In the genomic region with DNA sequence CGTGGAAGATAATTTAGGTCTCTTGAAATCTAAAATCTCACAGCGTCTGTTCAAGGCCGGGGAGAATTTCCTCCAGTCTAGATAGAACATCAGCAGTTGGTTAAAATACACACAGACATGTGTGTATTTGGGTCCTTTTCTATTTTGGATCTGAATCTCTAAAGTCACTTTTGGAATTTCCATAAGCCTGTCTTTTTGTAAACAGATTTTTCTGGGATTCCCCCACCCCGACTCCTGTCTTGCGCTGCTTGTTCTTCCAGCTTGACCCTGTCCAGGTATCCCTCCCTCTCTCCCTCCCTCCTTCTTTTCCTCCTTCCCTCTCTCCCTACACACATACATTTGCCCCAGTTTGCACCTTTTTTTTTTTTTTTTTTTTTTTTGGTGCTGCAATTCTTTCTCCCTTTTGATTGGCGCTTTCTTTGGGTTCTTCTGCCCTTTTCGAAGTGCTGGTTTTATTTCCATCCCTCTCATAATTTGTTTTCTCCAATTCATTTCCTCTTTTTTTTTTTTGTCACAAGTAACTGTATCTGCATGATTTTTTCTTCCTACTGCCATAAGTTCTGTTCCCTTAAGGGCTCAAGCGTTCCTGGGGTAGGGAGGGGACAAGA, we compare ENCODE assay signal across 8 cellular contexts.
DNase-seq lines count a peak whose midpoint lies in the region; ATAC-seq, FAIRE-seq and TF ChIP-seq lines count a peak whose summit lies in the region.

No MANE protein-coding gene starts in this region.

- peak overlapping the region; percentile 82 for H3K4me3 ChIP-seq in OCI-LY3 (ENCODE audit: low read length)
- peak overlapping the region; percentile 57 to 80 (median 75) for H3K4me3 ChIP-seq in endothelial cell of umbilical vein (replicated peaks in 1 of 3; ENCODE audit: insufficient read depth in 1 of 3, low read depth in 1 of 3, low read length in 3 of 3)
- H3K4me3 ChIP-seq in osteoblast (ENCODE audit: insufficient read depth, low read length) = peak overlapping the region; percentile 74

- POLR2A ChIA-PET in endothelial cell of umbilical vein (lab: Charles Lee) = interaction anchor here (1.7 kb wide), 3 partner anchors 11 to 114 kb away, joined by 6 to 19 read pairs (median 9); a partner anchor contains a TSS

- no peak for DNase-seq in endothelial cell of umbilical vein (ENCODE audit: low read depth, low spot score)
- DNase-seq in osteoblast (ENCODE audit: insufficient read length, low spot score, missing footprints) = no peak
- no peak for DNase-seq in mucosa of gallbladder (ENCODE audit: low spot score)
- no peak for DNase-seq in effector CD8-positive, alpha-beta T cell (lab: John Stamatoyannopoulos, UW)
- no peak for DNase-seq in NCI-H1436 (lab: John Stamatoyannopoulos, UW)

- H4K20me1 ChIP-seq in OCI-LY3 (ENCODE audit: insufficient read depth, low read length) (no peaks in the 10 kb centered on the region), endothelial cell of umbilical vein (replicated peaks; ENCODE audit: control insufficient read depth, extremely low read depth, insufficient read depth, low read length) (no peaks in the 10 kb centered on the region), osteoblast (ENCODE audit: insufficient read depth, low read length) (no peaks in the 10 kb centered on the region)

- CTCF ChIA-PET in endothelial cell of umbilical vein (lab: Charles Lee) = interaction anchor here (1.5 to 1.9 kb wide), 4 partner anchors 17 to 116 kb away, joined by 13 to 22 read pairs (median 18); a partner anchor contains a TSS

- H3K9me3 ChIP-seq in OCI-LY3 (ENCODE audit: insufficient read depth, low read length) (no peaks in the 10 kb centered on the region), endothelial cell of umbilical vein (replicated peaks; ENCODE audit: control insufficient read depth, insufficient read depth, low read length) (no peaks in the 10 kb centered on the region), osteoblast (ENCODE audit: low read depth, low read length) (no peaks in the 10 kb centered on the region)

- H3K9ac ChIP-seq in OCI-LY3 (ENCODE audit: low read length) (peak overlapping the region; percentile 87), endothelial cell of umbilical vein (replicated peaks; ENCODE audit: extremely low read depth, insufficient read depth, low read length) (peak overlapping the region; percentile 91)

- H3K79me2 ChIP-seq in OCI-LY3 (ENCODE audit: low read length) = no peaks in the 10 kb centered on the region
- no peaks in the 10 kb centered on the region for H3K79me2 ChIP-seq in endothelial cell of umbilical vein (ENCODE audit: control insufficient read depth, insufficient read depth, low read length)
- no peaks in the 10 kb centered on the region for H3K79me2 ChIP-seq in osteoblast (ENCODE audit: insufficient read depth, low read length)

- no peak for FAIRE-seq in endothelial cell of umbilical vein (lab: Jason Lieb, UNC)

- no peak overlapping the region for H3K27ac ChIP-seq in OCI-LY3 (ENCODE audit: low read length)
- peak overlapping the region; percentile 87 for H3K27ac ChIP-seq in endothelial cell of umbilical vein (ENCODE audit: insufficient read depth, low read depth, low read length)
- H3K27ac ChIP-seq in osteoblast (ENCODE audit: low read depth, low read length) = peak overlapping the region; percentile 99

- ATAC-seq in GM19035 (IDR thresholded peaks at IDR 0.05; ENCODE audit: unreplicated experiment) (peak; percentile 1), GM21786 (IDR thresholded peaks at IDR 0.05; ENCODE audit: unreplicated experiment) (no peak)

- no peaks in the 10 kb centered on the region for H3K36me3 ChIP-seq in OCI-LY3 (replicated peaks; ENCODE audit: low read depth, low read length)
- no peaks in the 10 kb centered on the region for H3K36me3 ChIP-seq in endothelial cell of umbilical vein (ENCODE audit: control insufficient read depth in 2 of 2, extremely low read depth in 1 of 2, insufficient read depth in 2 of 2, low read length in 2 of 2)
- H3K36me3 ChIP-seq in osteoblast (ENCODE audit: insufficient read depth, low read length) = no peaks in the 10 kb centered on the region

- dilution Hi-C loops in endothelial cell of umbilical vein (cut with MboI; ENCODE audit: extremely low pct_ligation_motif_present, low sequenced_read_pairs) = no loop called here

- TSS peak; percentile 84 for BruUV-seq in endothelial cell of umbilical vein (replicated peaks; lab: Mats Ljungman, UMichigan)

- peaks cover 24% of the 10 kb centered on the region for H3K4me1 ChIP-seq in OCI-LY3 (ENCODE audit: low read length)
- H3K4me1 ChIP-seq in endothelial cell of umbilical vein (ENCODE audit: control insufficient read depth, extremely low read depth, insufficient read depth, low read length) = peaks cover 12% of the 10 kb centered on the region
- peaks cover 41% of the 10 kb centered on the region for H3K4me1 ChIP-seq in osteoblast (ENCODE audit: insufficient read depth, low read length)

- H3K4me2 ChIP-seq in OCI-LY3 (ENCODE audit: low read length) (peak overlapping the region; percentile 100), endothelial cell of umbilical vein (ENCODE audit: insufficient read depth, low read length) (peak overlapping the region; percentile 99), osteoblast (ENCODE audit: insufficient read depth, low read length) (peak overlapping the region; percentile 99)

- H3K9me1 ChIP-seq in endothelial cell of umbilical vein (replicated peaks; ENCODE audit: control insufficient read depth, extremely low read depth, insufficient read depth, low read length) = no peaks in the 10 kb centered on the region

- TF ChIP-seq CTCF in OCI-LY3 (IDR thresholded peaks at IDR 0.05; ENCODE audit: low read depth, low read length) = no peak
- TF ChIP-seq CTCF in endothelial cell of umbilical vein (IDR thresholded peaks at IDR 0.05; ENCODE audit: extremely low read depth in 1 of 2, insufficient read depth in 1 of 2, low read depth in 1 of 2, low read length in 2 of 2) = no peak
- TF ChIP-seq CTCF in osteoblast (IDR thresholded peaks at IDR 0.05; ENCODE audit: extremely low read depth, low read depth, low read length) = no peak

- H2AFZ ChIP-seq in OCI-LY3 (ENCODE audit: low read depth, low read length) = peak overlapping the region; percentile 89
- H2AFZ ChIP-seq in endothelial cell of umbilical vein (ENCODE audit: low read depth, low read length) = peak overlapping the region; percentile 10
- peak overlapping the region; percentile 60 for H2AFZ ChIP-seq in osteoblast (ENCODE audit: low read length)

- no peak for TF ChIP-seq POLR2A in endothelial cell of umbilical vein (IDR thresholded peaks at IDR 0.05; ENCODE audit: low read depth, low read length)

- H3K27me3 ChIP-seq in OCI-LY3 (ENCODE audit: low read depth, low read length) (peaks cover 17% of the 10 kb centered on the region), endothelial cell of umbilical vein (ENCODE audit: control insufficient read depth in 2 of 2, insufficient read depth in 2 of 2, low read length in 2 of 2) (no peaks in the 10 kb centered on the region), osteoblast (ENCODE audit: insufficient read depth, low read length) (no peaks in the 10 kb centered on the region)

- intact Hi-C loops in endothelial cell of umbilical vein (cut with micrococcal nuclease) = loop anchor here (5.0 kb wide), 1 partner anchor 71 kb away; no protein-coding TSS in a partner anchor

TF ChIP-seq in endothelial cell of umbilical vein, 7 proteins besides CTCF, POLR2A, EP300 and RAD21:
- TF ChIP-seq, protein P1, sequence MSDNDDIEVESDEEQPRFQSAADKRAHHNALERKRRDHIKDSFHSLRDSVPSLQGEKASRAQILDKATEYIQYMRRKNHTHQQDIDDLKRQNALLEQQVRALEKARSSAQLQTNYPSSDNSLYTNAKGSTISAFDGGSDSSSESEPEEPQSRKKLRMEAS (IDR thresholded peaks at IDR 0.05; ENCODE audit: insufficient read depth, insufficient read length) = no peak
- TF ChIP-seq JUN (IDR thresholded peaks at IDR 0.05; ENCODE audit: borderline replicate concordance, insufficient read depth, insufficient read length, low read depth) (no peak), EZH2 (IDR thresholded peaks at IDR 0.05; ENCODE audit: borderline replicate concordance, low read depth, low read length, severe bottlenecking) (no peak), POLR2AphosphoS5 (IDR thresholded peaks at IDR 0.05; ENCODE audit: insufficient read depth, low read depth, low read length) (no peak), GATA2 (IDR thresholded peaks at IDR 0.05; ENCODE audit: insufficient read depth, insufficient read length, low read depth, low read length) (no peak), MYC (IDR thresholded peaks at IDR 0.05; ENCODE audit: low read depth, low read length) (no peak), FOS (IDR thresholded peaks at IDR 0.05; ENCODE audit: borderline replicate concordance, insufficient read depth, low read length) (no peak)
TF ChIP-seq in endothelial cell of umbilical vein: peak in this region for 0.

Comparison
In these comparisons a context has a peak if more than half of its experiments do, and no peak if none do; other contexts are left out.
1. H2AFZ ChIP-seq: peak in every context shown above with its lines; median percentile 89 in OCI-LY3; 60 in osteoblast; 10 in endothelial cell of umbilical vein.